9 cellular contexts compared by ENCODE assay signal in genomic region chr12:104741072-104741471, GRCh38.
A peak's percentile ranks its signal among the peaks of the same experiment; 100 is the strongest.
DNase-seq lines count a peak whose midpoint lies in the region; ATAC-seq lines count a peak whose summit lies in the region.
"Had no signal": no experiment of that assay in that cellular context is flagged by ENCODE, and none has a peak within 500 bp of the region (broad histone marks: within the 10 kb centered on the region; RNA-seq: fewer than 3 reads in every experiment).

No MANE protein-coding gene starts in this region.

- H3K27ac ChIP-seq in mucosa of rectum (ENCODE audit: low read depth in 2 of 2, low read length in 2 of 2): peak overlapping the region; percentile 46 to 56
- H3K27ac ChIP-seq: cardiac muscle cell had no signal

- ATAC-seq in GM18502 (IDR thresholded peaks at IDR 0.05; ENCODE audit: poor library complexity, unreplicated experiment) (peak; percentile 30), GM21528 (IDR thresholded peaks at IDR 0.05; ENCODE audit: low FRiP score, unreplicated experiment) (peak; percentile 19), HG03565 (IDR thresholded peaks at IDR 0.05; ENCODE audit: unreplicated experiment) (peak; percentile 17), HG03521 (IDR thresholded peaks at IDR 0.05; ENCODE audit: unreplicated experiment) (no peak)

- no peaks in the 10 kb centered on the region for H3K27me3 ChIP-seq in mucosa of rectum (ENCODE audit: control insufficient read depth in 2 of 2, insufficient read depth in 2 of 2, low read length in 2 of 2)
- H3K27me3 ChIP-seq: cardiac muscle cell had no signal

- DNase-seq in NCI-H1436 treated with DMSO at 0.1 percent for 48 hours (lab: John Stamatoyannopoulos, UW): no peak
- no peak for DNase-seq in activated CD4-positive, alpha-beta T cell treated with anti-CD3 and anti-CD28 coated beads for 48 hours
- no peak for DNase-seq in NK-92 treated with Interleukin-12 subunit alpha and Interleukin-12 subunit beta, amount 100 ng/mL, for 24 hours (lab: John Stamatoyannopoulos, UW)

- H3K9ac ChIP-seq in mucosa of rectum (ENCODE audit: low read depth in 1 of 2, low read length in 2 of 2): no peak overlapping the region

- H3K36me3 ChIP-seq in mucosa of rectum (ENCODE audit: control insufficient read depth in 2 of 2, insufficient read depth in 2 of 2, low read length in 2 of 2): no peaks in the 10 kb centered on the region
- H3K36me3 ChIP-seq: cardiac muscle cell had no signal

- no peaks in the 10 kb centered on the region for H3K9me3 ChIP-seq in mucosa of rectum (ENCODE audit: control insufficient read depth in 2 of 2, low read length in 2 of 2)

- peak overlapping the region in 1 of 2 donors; percentile 5 for H3K4me3 ChIP-seq in mucosa of rectum (ENCODE audit: low read length in 2 of 2)
- H3K4me3 ChIP-seq: cardiac muscle cell had no signal

- peaks cover 0 to 6% of the 10 kb centered on the region in 2 donors for H3K4me1 ChIP-seq in mucosa of rectum (ENCODE audit: control insufficient read depth in 2 of 2, insufficient read depth in 2 of 2, low read length in 2 of 2)
